ENCODE assay signal across 27 cellular contexts in the genomic region with DNA sequence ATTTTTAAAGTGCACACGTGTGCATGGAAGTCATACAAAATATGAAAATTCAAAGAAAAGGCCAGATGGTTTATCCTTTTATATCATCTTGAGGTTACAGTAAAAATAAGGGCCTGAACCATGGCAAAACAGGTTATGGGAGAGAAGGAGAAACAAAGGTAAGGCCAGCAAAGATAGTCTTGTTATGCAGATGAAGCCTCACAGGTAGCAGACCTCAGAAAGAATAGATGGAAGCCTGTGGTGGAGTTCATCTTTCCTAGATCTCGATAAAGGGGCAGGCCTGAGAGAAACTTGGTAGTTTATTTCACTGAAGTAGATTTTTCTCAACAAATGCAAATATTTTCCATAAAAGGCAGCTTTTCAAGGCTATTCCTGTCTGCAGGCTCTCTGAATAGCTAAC.
"Had no signal": no experiment of that assay in that cellular context is flagged by ENCODE, and none has a peak within 500 bp of the region (broad histone marks: within the 10 kb centered on the region; RNA-seq: fewer than 3 reads in every experiment).

No MANE protein-coding gene starts in this region.

- H3K4me3 ChIP-seq: esophagus muscularis mucosa, gastrocnemius medialis had no signal

- H3K36me3 Mint-ChIP-seq: activated naive CD8-positive, alpha-beta T cell had no signal

- H3K27ac Mint-ChIP-seq: activated B cell treated with CpG ODN at 0.5 μM for 24 hours; activated CD8-positive, alpha-beta T cell treated with anti-CD3 and anti-CD28 coated beads for 36 hours; activated naive CD8-positive, alpha-beta T cell; activated T-helper 17 cell treated with anti-CD3 and anti-CD28 coated beads, Interleukin-2, amount 50 U/mL, for 72 hours; effector memory CD8-positive, alpha-beta T cell had no signal

- H3K36me3 ChIP-seq: brain microvascular endothelial cell, esophagus muscularis mucosa, gastrocnemius medialis had no signal

- H3K9me3 ChIP-seq: esophagus muscularis mucosa, gastrocnemius medialis had no signal

- DNase-seq: activated B cell treated with CpG ODN at 0.5 μM for 24 hours; activated CD4-positive, alpha-beta T cell treated with anti-CD3 and anti-CD28 coated beads for 48 hours; activated CD4-positive, alpha-beta T cell treated with anti-CD3 and anti-CD28 coated beads, Interleukin-2, amount 50 U/mL, for 1 hour; activated CD4-positive, alpha-beta T cell treated with anti-CD3 and anti-CD28 coated beads, Interleukin-2, amount 50 U/mL, for 48 hours; activated CD8-positive, alpha-beta memory T cell treated with anti-CD3 and anti-CD28 coated beads for 24 hours; activated CD8-positive, alpha-beta T cell treated with anti-CD3 and anti-CD28 coated beads for 36 hours; activated effector memory CD4-positive, alpha-beta T cell treated with Interleukin-2 at 50 U/mL for 16 hours; activated gamma-delta T cell treated with Interleukin-2 at 50 U/mL for 16 hours; activated naive CD4-positive, alpha-beta T cell treated with anti-CD3 and anti-CD28 coated beads, Interleukin-2, amount 50 U/mL, for 16 hours; activated naive CD4-positive, alpha-beta T cell treated with Interleukin-2 at 50 U/mL for 16 hours; activated T-cell treated with anti-CD3 and anti-CD28 coated beads, Interleukin-2, amount 50 U/mL, for 4 hours; amniotic stem cell; anterior cingulate cortex; brain microvascular endothelial cell; cortex of kidney; dermis blood vessel endothelial cell; effector CD4-positive, alpha-beta T cell; effector memory CD8-positive, alpha-beta T cell; erythroblast; foreskin keratinocyte; gastrocnemius medialis; glutamatergic neuron; T-helper 2 cell had no signal

- H3K4me1 ChIP-seq: esophagus muscularis mucosa, foreskin keratinocyte, gastrocnemius medialis had no signal

- H3K4me1 Mint-ChIP-seq: activated B cell treated with CpG ODN at 0.5 μM for 24 hours; activated T-helper 17 cell treated with anti-CD3 and anti-CD28 coated beads, Interleukin-2, amount 50 U/mL, for 72 hours had no signal

- H3K27me3 Mint-ChIP-seq: activated B cell treated with CpG ODN at 0.5 μM for 24 hours; activated CD8-positive, alpha-beta T cell treated with anti-CD3 and anti-CD28 coated beads for 36 hours; activated naive CD8-positive, alpha-beta T cell; activated T-helper 17 cell treated with anti-CD3 and anti-CD28 coated beads, Interleukin-2, amount 50 U/mL, for 72 hours; effector memory CD8-positive, alpha-beta T cell had no signal

- H3K4me3 Mint-ChIP-seq: activated B cell treated with CpG ODN at 0.5 μM for 24 hours; activated CD8-positive, alpha-beta T cell treated with anti-CD3 and anti-CD28 coated beads for 36 hours; activated naive CD8-positive, alpha-beta T cell; activated T-cell treated with anti-CD3 and anti-CD28 coated beads, Interleukin-2, amount 50 U/mL, for 4 hours; activated T-helper 17 cell treated with anti-CD3 and anti-CD28 coated beads, Interleukin-2, amount 50 U/mL, for 72 hours; effector memory CD8-positive, alpha-beta T cell had no signal

- H3K27ac ChIP-seq: brain microvascular endothelial cell, esophagus muscularis mucosa, foreskin keratinocyte, gastrocnemius medialis, VCaP had no signal

- H3K27me3 ChIP-seq: brain microvascular endothelial cell, esophagus muscularis mucosa, foreskin keratinocyte, gastrocnemius medialis had no signal
